8 cellular contexts compared by ENCODE assay signal in the genomic region with DNA sequence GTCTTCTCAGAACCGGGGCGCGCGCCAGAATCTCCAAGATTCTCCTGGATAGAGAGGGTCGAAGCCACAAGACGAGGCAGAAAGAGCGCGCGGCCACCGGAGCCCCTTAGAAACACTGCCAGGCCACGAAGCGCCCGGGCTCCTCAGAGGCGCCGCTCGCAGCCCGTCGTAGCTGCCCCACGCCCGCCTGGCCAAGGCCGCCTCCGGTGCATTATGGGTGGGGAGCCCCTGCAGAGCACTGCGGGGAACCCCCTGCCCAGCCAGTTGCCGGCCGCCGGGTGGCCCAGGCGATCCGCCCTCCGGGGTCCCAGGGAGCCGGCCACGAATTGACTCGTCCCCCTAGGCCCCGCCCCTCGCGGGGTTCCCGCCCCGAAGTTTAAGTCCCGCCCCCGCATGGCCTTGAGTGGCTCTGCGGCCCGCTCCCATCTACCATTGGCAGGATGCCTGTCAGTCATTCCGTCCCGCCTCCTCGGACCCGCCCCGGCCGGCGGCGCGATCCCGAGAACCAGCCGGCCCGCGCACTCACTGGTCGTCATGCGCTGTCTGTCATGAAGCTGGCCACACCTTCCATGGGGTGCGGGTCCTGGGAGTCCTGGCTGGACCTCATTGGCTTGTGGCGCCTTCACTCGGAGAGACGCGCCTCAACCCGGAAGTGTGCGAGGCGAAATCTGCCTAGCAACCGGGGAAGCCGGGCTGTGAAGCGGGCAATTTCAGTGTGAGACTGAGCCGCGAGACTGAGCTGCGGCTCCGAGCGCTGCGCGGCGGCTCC. TPM values are rescaled to one million over a fixed set of nuclear protein-coding genes. Genes with fewer than 3 reads are reported as not detected.
A peak's percentile ranks its signal among the peaks of the same experiment; 100 is the strongest.
DNase-seq lines count a peak whose midpoint lies in the region; ATAC-seq and TF ChIP-seq lines count a peak whose summit lies in the region.

No MANE protein-coding gene starts in this region.

- H3K27ac ChIP-seq in ascending aorta = peak overlapping the region; percentile 83 to 92
- H3K27ac ChIP-seq in right cardiac atrium (ENCODE audit: low read length) = peak overlapping the region; percentile 80
- H3K27ac ChIP-seq in vagina = peak overlapping the region; percentile 87

- peak; percentile 89 for ATAC-seq in GM18505 (IDR thresholded peaks at IDR 0.05; ENCODE audit: unreplicated experiment)
- ATAC-seq in HG02970 (IDR thresholded peaks at IDR 0.05; ENCODE audit: low FRiP score, unreplicated experiment) = peak; percentile 93
- ATAC-seq in right cardiac atrium = peak; percentile 98 to 99

- H3K9me3 ChIP-seq in ascending aorta = no peaks in the 10 kb centered on the region
- no peaks in the 10 kb centered on the region for H3K9me3 ChIP-seq in right cardiac atrium (ENCODE audit: control insufficient read depth, low read length)
- no peaks in the 10 kb centered on the region for H3K9me3 ChIP-seq in vagina

- DNase-seq in NCI-H187 treated with DMSO at 0.1 percent for 48 hours (lab: John Stamatoyannopoulos, UW) (peak; percentile 75), ascending aorta (ENCODE audit: low spot score in 2 of 2) (peak; percentile 100), right cardiac atrium (peak; percentile 99 to 100 (median 100)), pulmonary artery endothelial cell (ENCODE audit: low read depth, low spot score) (peak; percentile 99), vagina (ENCODE audit: extremely low spot score in 2 of 2) (peak; percentile 100)
- DNase-seq in T-helper 2 cell treated with Interferon-gamma antibody and Interleukin-4, amounts not matched to agents 5 μg/mL and 100 μg/mL, for 36 hours (ENCODE audit: low spot score) = peak; percentile 100

- H3K36me3 ChIP-seq in ascending aorta = no peaks in the 10 kb centered on the region
- no peaks in the 10 kb centered on the region for H3K36me3 ChIP-seq in vagina

- H3K27me3 Mint-ChIP-seq in T-helper 2 cell treated with Interferon-gamma antibody and Interleukin-4, amounts not matched to agents 5 μg/mL and 100 μg/mL, for 36 hours (ENCODE audit: low read depth) = no peaks in the 10 kb centered on the region

- intact Hi-C loops in ascending aorta (cut with DNase I) = loop anchor here (1.0 kb wide), 2 partner anchors 20 to 105 kb away; partner anchors contain the start of gene GATAD2A
- intact Hi-C loops in right cardiac atrium (cut with DNase I) = no loop called here
- intact Hi-C loops in vagina (cut with DNase I) = no loop called here

- TF ChIP-seq POLR2A in GM18505 (IDR thresholded peaks at IDR 0.05; ENCODE audit: borderline replicate concordance, extremely low read depth, insufficient read depth, insufficient read length) (peak; percentile 83), vagina (IDR thresholded peaks at IDR 0.05) (peak in 1 of 2 donors; percentile 26)

- WGBS in right cardiac atrium = under 1% methylated on average over 75 of the region's 75 CpGs

- H3K27me3 ChIP-seq in ascending aorta (no peaks in the 10 kb centered on the region), right cardiac atrium (ENCODE audit: control insufficient read depth, insufficient read depth) (no peaks in the 10 kb centered on the region), vagina (no peaks in the 10 kb centered on the region)

- TF ChIP-seq CTCF in ascending aorta (IDR thresholded peaks at IDR 0.05) (peak in 2 of 3 experiments; percentile 28 to 29), vagina (IDR thresholded peaks at IDR 0.05) (peak in 1 of 3 experiments; percentile 16)

- H3K4me1 Mint-ChIP-seq in T-helper 2 cell treated with Interferon-gamma antibody and Interleukin-4, amounts not matched to agents 5 μg/mL and 100 μg/mL, for 36 hours (ENCODE audit: low read depth) = peaks cover 44% of the 10 kb centered on the region

- H3K4me3 ChIP-seq in ascending aorta (peak overlapping the region; percentile 77 to 89), right cardiac atrium (ENCODE audit: low read length) (peak overlapping the region; percentile 89), vagina (peak overlapping the region; percentile 66 to 98)

- peaks cover 13 to 42% of the 10 kb centered on the region in 2 donors for H3K4me1 ChIP-seq in ascending aorta
- H3K4me1 ChIP-seq in right cardiac atrium (ENCODE audit: control insufficient read depth, insufficient read depth, low read length) = peaks cover 10% of the 10 kb centered on the region
- peaks cover 53% of the 10 kb centered on the region for H3K4me1 ChIP-seq in vagina

- H3K27ac Mint-ChIP-seq in T-helper 2 cell treated with Interferon-gamma antibody and Interleukin-4, amounts not matched to agents 5 μg/mL and 100 μg/mL, for 36 hours = peak overlapping the region; percentile 90

- H3K9me3 Mint-ChIP-seq in T-helper 2 cell treated with Interferon-gamma antibody and Interleukin-4, amounts not matched to agents 5 μg/mL and 100 μg/mL, for 36 hours = no peaks in the 10 kb centered on the region

- H3K4me3 Mint-ChIP-seq in T-helper 2 cell treated with Interferon-gamma antibody and Interleukin-4, amounts not matched to agents 5 μg/mL and 100 μg/mL, for 36 hours = peak overlapping the region; percentile 82

- peaks cover 15% of the 10 kb centered on the region for H3K36me3 Mint-ChIP-seq in T-helper 2 cell treated with Interferon-gamma antibody and Interleukin-4, amounts not matched to agents 5 μg/mL and 100 μg/mL, for 36 hours (ENCODE audit: low read depth)

RNA-seq across cellular contexts. Expression of gene GATAD2A, which starts 20.2 kb away (rescaled TPM):
- total RNA-seq in ascending aorta (63.3 TPM), right cardiac atrium (10 to 100 TPM; 31.4 to 53.9 (median 36.0) TPM), pulmonary artery endothelial cell (67.4 and 72.9 TPM in 2 replicates), vagina (49.6 TPM)
- 12.2 TPM for polyA plus RNA-seq in right cardiac atrium

Comparison
In these comparisons a context has a peak if more than half of its experiments do, and no peak if none do; other contexts are left out.
1. Peak in every context shown above with its lines: DNase-seq, ATAC-seq, H3K4me3 ChIP-seq and H3K27ac ChIP-seq.